In genomic region chr6:149153100-149153499, GRCh38 we compare ENCODE assay signal across 14 cellular contexts.
DNase-seq lines count a peak whose midpoint lies in the region; ATAC-seq lines count a peak whose summit lies in the region.
"Had no signal": no experiment of that assay in that cellular context is flagged by ENCODE, and none has a peak within 500 bp of the region (broad histone marks: within the 10 kb centered on the region; RNA-seq: fewer than 3 reads in every experiment).

No MANE protein-coding gene starts in this region.

- WGBS in right cardiac atrium: 67% methylated on average over 2 of the region's 2 CpGs

- ATAC-seq in Right ventricle myocardium inferior: peak; percentile 47
- ATAC-seq in right cardiac atrium: no peak
- no peak for ATAC-seq in stimulated activated memory B cell treated with anti-CD40 and anti-IgM and Interleukin-4, amounts not matched to agents 10 μg/mL and 1 μg/mL and 100 μg/mL, for 72 hours
- ATAC-seq in HG03571 (IDR thresholded peaks at IDR 0.05; ENCODE audit: unreplicated experiment): no peak
- ATAC-seq: gastrocnemius medialis, Panc1 had no signal

- H3K9me3 ChIP-seq in right cardiac atrium (ENCODE audit: control insufficient read depth, low read length): no peaks in the 10 kb centered on the region
- H3K9me3 ChIP-seq: gastrocnemius medialis had no signal

- H3K4me3 ChIP-seq in right cardiac atrium (ENCODE audit: low read length): no peak overlapping the region
- H3K4me3 ChIP-seq: cardiac muscle cell, gastrocnemius medialis had no signal

- intact Hi-C loops in Right ventricle myocardium inferior (cut with DNase I) (no loop called here), right cardiac atrium (cut with DNase I) (no loop called here)
- intact Hi-C loops in dendritic cell treated with granulocyte-macrophage colony-stimulating factor and Interleukin-4, amounts not matched to agents 40 ng/mL and 50 ng/mL, for 4 days (cut with micrococcal nuclease): no loop called here

- no peaks in the 10 kb centered on the region for H3K4me1 ChIP-seq in right cardiac atrium (ENCODE audit: control insufficient read depth, insufficient read depth, low read length)
- H3K4me1 ChIP-seq: gastrocnemius medialis had no signal

- no peak overlapping the region for H3K27ac ChIP-seq in right cardiac atrium (ENCODE audit: low read length)
- H3K27ac ChIP-seq: cardiac muscle cell, gastrocnemius medialis had no signal

- DNase-seq in Right ventricle myocardium inferior (ENCODE audit: missing footprints) (no peak), right cardiac atrium (no peak), NCI-H524 (lab: John Stamatoyannopoulos, UW) (peak; percentile 98 to 99), kidney tubule cell (ENCODE audit: low spot score) (no peak)
- no peak for DNase-seq in activated effector memory CD4-positive, alpha-beta T cell treated with Interleukin-2 at 50 U/mL for 16 hours
- DNase-seq: activated CD4-positive, alpha-beta T cell treated with anti-CD3 and anti-CD28 coated beads, Interleukin-2, amount 50 U/mL, for 1 hour; activated naive CD4-positive, alpha-beta T cell; gastrocnemius medialis; NCI-H446 had no signal

- H3K27me3 ChIP-seq in right cardiac atrium (ENCODE audit: control insufficient read depth, insufficient read depth): no peaks in the 10 kb centered on the region
- H3K27me3 ChIP-seq: cardiac muscle cell, gastrocnemius medialis had no signal

- H3K27ac Mint-ChIP-seq in dendritic cell treated with granulocyte-macrophage colony-stimulating factor and Interleukin-4, amounts not matched to agents 40 ng/mL and 50 ng/mL, for 4 days: peak overlapping the region; percentile 40
- H3K27ac Mint-ChIP-seq in stimulated activated memory B cell treated with anti-CD40 and anti-IgM and Interleukin-4, amounts not matched to agents 10 μg/mL and 1 μg/mL and 100 μg/mL, for 72 hours: peak overlapping the region; percentile 45

- H3K4me1 Mint-ChIP-seq in dendritic cell treated with granulocyte-macrophage colony-stimulating factor and Interleukin-4, amounts not matched to agents 40 ng/mL and 50 ng/mL, for 4 days (ENCODE audit: low read depth): peaks cover 35% of the 10 kb centered on the region
- H3K4me1 Mint-ChIP-seq in stimulated activated memory B cell treated with anti-CD40 and anti-IgM and Interleukin-4, amounts not matched to agents 10 μg/mL and 1 μg/mL and 100 μg/mL, for 72 hours: peaks cover 12% of the 10 kb centered on the region

- H3K36me3 Mint-ChIP-seq in dendritic cell treated with granulocyte-macrophage colony-stimulating factor and Interleukin-4, amounts not matched to agents 40 ng/mL and 50 ng/mL, for 4 days (ENCODE audit: low read depth): no peaks in the 10 kb centered on the region
- H3K36me3 Mint-ChIP-seq in stimulated activated memory B cell treated with anti-CD40 and anti-IgM and Interleukin-4, amounts not matched to agents 10 μg/mL and 1 μg/mL and 100 μg/mL, for 72 hours: no peaks in the 10 kb centered on the region

- H3K9me3 Mint-ChIP-seq in dendritic cell treated with granulocyte-macrophage colony-stimulating factor and Interleukin-4, amounts not matched to agents 40 ng/mL and 50 ng/mL, for 4 days: no peaks in the 10 kb centered on the region
- H3K9me3 Mint-ChIP-seq in stimulated activated memory B cell treated with anti-CD40 and anti-IgM and Interleukin-4, amounts not matched to agents 10 μg/mL and 1 μg/mL and 100 μg/mL, for 72 hours: peaks cover 5% of the 10 kb centered on the region

- H3K27me3 Mint-ChIP-seq in dendritic cell treated with granulocyte-macrophage colony-stimulating factor and Interleukin-4, amounts not matched to agents 40 ng/mL and 50 ng/mL, for 4 days: peaks cover 5% of the 10 kb centered on the region
- no peaks in the 10 kb centered on the region for H3K27me3 Mint-ChIP-seq in stimulated activated memory B cell treated with anti-CD40 and anti-IgM and Interleukin-4, amounts not matched to agents 10 μg/mL and 1 μg/mL and 100 μg/mL, for 72 hours

- H3K4me3 Mint-ChIP-seq in dendritic cell treated with granulocyte-macrophage colony-stimulating factor and Interleukin-4, amounts not matched to agents 40 ng/mL and 50 ng/mL, for 4 days: no peak overlapping the region
- no peak overlapping the region for H3K4me3 Mint-ChIP-seq in stimulated activated memory B cell treated with anti-CD40 and anti-IgM and Interleukin-4, amounts not matched to agents 10 μg/mL and 1 μg/mL and 100 μg/mL, for 72 hours

Comparison
In these comparisons a context has a peak if more than half of its experiments do, and no peak if none do; other contexts are left out.
1. DNase-seq: peak in NCI-H524 (2 of 2); none in Right ventricle myocardium inferior (single experiment), right cardiac atrium (0 of 3), activated effector memory CD4-positive, alpha-beta T cell treated with Interleukin-2 at 50 U/mL for 16 hours (single experiment) and kidney tubule cell (single experiment).